Comparison of ENCODE assay signal across 15 cellular contexts in genomic region chr12:61896436-61896835, GRCh38.
DNase-seq lines count a peak whose midpoint lies in the region; ATAC-seq and TF ChIP-seq lines count a peak whose summit lies in the region.
"Had no signal": no experiment of that assay in that cellular context is flagged by ENCODE, and none has a peak within 500 bp of the region (broad histone marks: within the 10 kb centered on the region; RNA-seq: fewer than 3 reads in every experiment).

No MANE protein-coding gene starts in this region.

- H2BK12ac ChIP-seq in neuronal stem cell (ENCODE audit: low read length), result no peak overlapping the region

- H3K27me3 ChIP-seq in neuronal stem cell (ENCODE audit: control insufficient read depth in 3 of 3, insufficient read depth in 3 of 3, low read depth in 1 of 3, low read length in 3 of 3), result no peaks in the 10 kb centered on the region
- no peaks in the 10 kb centered on the region for H3K27me3 ChIP-seq in PC-3 (ENCODE audit: low read length)
- H3K27me3 ChIP-seq: BE2C had no signal

- H3K79me2 ChIP-seq in PC-3 (ENCODE audit: low read length), result no peaks in the 10 kb centered on the region

- H3K36me3 ChIP-seq in neuronal stem cell (replicated peaks in 1 of 2; ENCODE audit: control insufficient read depth in 2 of 2, insufficient read depth in 2 of 2, low read length in 2 of 2), result no peaks in the 10 kb centered on the region
- H3K36me3 ChIP-seq in PC-3 (ENCODE audit: low read depth, low read length), result no peaks in the 10 kb centered on the region
- H3K36me3 ChIP-seq: BE2C had no signal

- H3K14ac ChIP-seq in neuronal stem cell (ENCODE audit: low read length), result no peak overlapping the region

- H2AFZ ChIP-seq in neuronal stem cell (ENCODE audit: low read length), result no peak overlapping the region
- H2AFZ ChIP-seq in PC-3 (ENCODE audit: low read length), result no peak overlapping the region

- no peak for ATAC-seq in PC-3
- ATAC-seq: A549 had no signal

- H3K27ac ChIP-seq in neuronal stem cell (replicated peaks; ENCODE audit: low read length) (no peak overlapping the region), PC-3 (ENCODE audit: low read length) (no peak overlapping the region)
- H3K27ac ChIP-seq: A549, C4-2B had no signal

- peak; percentile 37 for DNase-seq in NCI-H510A treated with DMSO at 0.1 percent for 48 hours (lab: John Stamatoyannopoulos, UW)
- no peak for DNase-seq in NCI-H510A (lab: John Stamatoyannopoulos, UW)
- peak; percentile 66 for DNase-seq in NCI-H1105 (lab: John Stamatoyannopoulos, UW)
- DNase-seq in NCI-H187 treated with DMSO at 0.1 percent for 48 hours (lab: John Stamatoyannopoulos, UW), result peak; percentile 92
- DNase-seq in NCI-H748 treated with DMSO at 0.1 percent for 48 hours (lab: John Stamatoyannopoulos, UW), result peak; percentile 7
- DNase-seq in neuronal stem cell (ENCODE audit: low spot score), result no peak
- DNase-seq in dermis blood vessel endothelial cell, result no peak
- DNase-seq in PC-3, result no peak
- DNase-seq: BE2C; CD4-positive, alpha-beta memory T cell; DMS153; HCEC 1CT; HFFc6 had no signal

- no peak overlapping the region for H2BK120ac ChIP-seq in neuronal stem cell (ENCODE audit: low read depth, low read length)

- no peak overlapping the region for H2AK5ac ChIP-seq in neuronal stem cell (ENCODE audit: low read depth, low read length)

- H3K9me3 ChIP-seq in neuronal stem cell (replicated peaks in 1 of 2; ENCODE audit: control insufficient read depth in 2 of 2, insufficient read depth in 1 of 2, low read depth in 1 of 2, low read length in 2 of 2) (peaks cover 3 to 5% of the 10 kb centered on the region in 2 donors), PC-3 (ENCODE audit: low read length) (0 out of 2 replicates have a peak, but pooled peaks cover 3% of the 10 kb centered on the region)
- H3K9me3 ChIP-seq: A549, BE2C had no signal

- no peak for TF ChIP-seq CTCF in PC-3 (conservative IDR thresholded peaks at IDR 0.05; ENCODE audit: low read depth, low read length)

- no peak overlapping the region for H2BK5ac ChIP-seq in neuronal stem cell (ENCODE audit: low read length)

- no peak overlapping the region for H3K23ac ChIP-seq in neuronal stem cell (ENCODE audit: low read depth, low read length, poor library complexity)

- POLR2A ChIA-PET in PC-3 (lab: Charles Lee; ENCODE audit: unreplicated experiment), result no interaction called here

- no peak overlapping the region for H3K4ac ChIP-seq in neuronal stem cell (ENCODE audit: low read length)

- H4K91ac ChIP-seq in neuronal stem cell (ENCODE audit: low read depth, low read length, poor library complexity), result no peak overlapping the region

- no peak overlapping the region for H3K18ac ChIP-seq in neuronal stem cell (ENCODE audit: low read length)

- H3F3A ChIP-seq in PC-3 (ENCODE audit: low read length, unreplicated experiment), result no peaks in the 10 kb centered on the region

- no peak overlapping the region for H2BK15ac ChIP-seq in neuronal stem cell (ENCODE audit: low read length)

- CTCF ChIA-PET in PC-3 (lab: Charles Lee), result no interaction called here

- H3K79me1 ChIP-seq in neuronal stem cell (ENCODE audit: low read depth, low read length), result no peaks in the 10 kb centered on the region

- no peaks in the 10 kb centered on the region for H4K20me1 ChIP-seq in PC-3 (ENCODE audit: low read length)

- intact Hi-C loops in PC-3 (cut with micrococcal nuclease), result no loop called here

- no peak overlapping the region for H3K4me3 ChIP-seq in neuronal stem cell (ENCODE audit: low read length in 2 of 2)
- no peak overlapping the region for H3K4me3 ChIP-seq in PC-3 (ENCODE audit: low read length)
- H3K4me3 ChIP-seq: A549 had no signal

- H3K4me1 ChIP-seq in neuronal stem cell (ENCODE audit: control insufficient read depth in 2 of 2, insufficient read depth in 1 of 2, low read depth in 1 of 2, low read length in 2 of 2) (no peaks in the 10 kb centered on the region), PC-3 (ENCODE audit: insufficient read depth, low read length) (no peaks in the 10 kb centered on the region)
- H3K4me1 ChIP-seq: A549, BE2C had no signal

- no TSS peak for BruUV-seq in PC-3 (replicated peaks; lab: Mats Ljungman, UMichigan)

- no peak overlapping the region for H3K9ac ChIP-seq in neuronal stem cell (ENCODE audit: low read depth, low read length, poor library complexity)
- H3K9ac ChIP-seq in PC-3 (ENCODE audit: low read length), result no peak overlapping the region

- no peaks in the 10 kb centered on the region for H3K9me2 ChIP-seq in PC-3 (replicated peaks; ENCODE audit: low read length)

- H3K4me2 ChIP-seq in neuronal stem cell (ENCODE audit: insufficient read depth, low read length, poor library complexity, severe bottlenecking) (no peak overlapping the region), PC-3 (ENCODE audit: low read length) (no peak overlapping the region)
- H3K4me2 ChIP-seq: A549 had no signal

- no peak overlapping the region for H4K8ac ChIP-seq in neuronal stem cell (ENCODE audit: low read depth, low read length)

Comparison
In these comparisons a context has a peak if more than half of its experiments do, and no peak if none do; other contexts are left out.
1. DNase-seq: peak in NCI-H510A treated with DMSO at 0.1 percent for 48 hours (single experiment), NCI-H1105 (single experiment), NCI-H187 treated with DMSO at 0.1 percent for 48 hours (single experiment) and NCI-H748 treated with DMSO at 0.1 percent for 48 hours (single experiment); none in NCI-H510A (single experiment), neuronal stem cell (single experiment), dermis blood vessel endothelial cell (single experiment) and PC-3 (single experiment).